ENCODE assay signal across 15 cellular contexts in the genomic region with DNA sequence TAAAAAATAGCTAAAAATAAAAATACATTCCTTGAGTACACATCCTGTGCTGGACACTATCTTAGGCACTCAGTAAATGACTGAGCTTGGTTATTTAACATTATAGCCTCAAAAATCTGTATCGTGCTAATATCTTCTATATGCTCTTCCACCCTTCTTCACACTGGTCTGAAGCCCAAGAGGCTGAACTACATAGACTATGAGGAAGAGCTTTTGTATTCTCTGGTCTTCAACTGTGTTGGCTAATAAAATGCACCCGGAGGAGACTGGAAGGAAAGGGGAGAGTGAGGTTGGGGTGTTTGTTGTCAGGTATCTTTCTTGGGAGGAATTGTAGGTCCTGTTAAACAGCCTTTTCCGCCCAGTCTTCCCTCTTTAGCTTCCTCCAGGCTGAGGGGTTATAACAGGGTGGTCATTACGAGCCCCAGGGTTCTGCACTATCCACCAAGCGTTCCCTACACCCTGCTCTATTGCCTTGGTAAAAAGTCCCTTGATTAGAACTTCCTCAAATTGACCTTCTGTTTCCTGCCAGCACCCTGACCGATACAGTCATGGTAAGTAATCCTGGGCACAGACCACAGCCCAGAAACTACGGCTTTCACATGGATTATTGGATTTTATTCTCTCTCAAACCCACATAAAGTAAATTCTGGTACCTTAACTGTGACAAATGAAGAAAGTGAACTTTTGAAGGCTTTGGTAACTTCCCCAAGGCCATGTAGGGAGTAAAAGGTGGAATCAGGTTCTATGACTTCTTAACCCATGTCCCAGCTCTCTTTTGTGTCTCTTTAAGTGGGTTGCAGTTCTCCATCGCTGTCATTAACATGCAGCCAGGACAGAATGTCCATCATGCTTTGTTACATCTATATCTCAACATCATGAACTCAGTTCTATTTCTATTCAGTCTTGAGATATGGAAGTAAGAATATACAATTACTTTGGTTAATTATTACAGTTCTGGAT.
DNase-seq lines count a peak whose midpoint lies in the region; ATAC-seq lines count a peak whose summit lies in the region.
"Had no signal": no experiment of that assay in that cellular context is flagged by ENCODE, and none has a peak within 500 bp of the region (broad histone marks: within the 10 kb centered on the region; RNA-seq: fewer than 3 reads in every experiment).

No MANE protein-coding gene starts in this region.

- no peak overlapping the region for H3K56ac ChIP-seq in mesendoderm (ENCODE audit: low read length)

- WGBS in mesendoderm (ENCODE audit: extremely low coverage, insufficient coverage, low lambda C conversion rate), result no CpG with 5 or more reads among the region's 8 CpGs

- no peaks in the 10 kb centered on the region for H3K79me1 ChIP-seq in mesendoderm (ENCODE audit: low read length)

- ATAC-seq in GM18519 (IDR thresholded peaks at IDR 0.05; ENCODE audit: low FRiP score, unreplicated experiment) (peak; percentile 37), HG02610 (IDR thresholded peaks at IDR 0.05; ENCODE audit: unreplicated experiment) (peak; percentile 89)
- ATAC-seq: activated naive CD8-positive, alpha-beta T cell treated with anti-CD3 and anti-CD28 coated beads, Interleukin-2, amount 50 U/mL, for 24 hours; WTC11 had no signal

- no peak overlapping the region for H4K8ac ChIP-seq in mesendoderm (ENCODE audit: low read depth, low read length)

- peak overlapping the region; percentile 97 for H2BK120ac ChIP-seq in mesendoderm (ENCODE audit: low read depth, low read length)

- no peak overlapping the region for H3K23ac ChIP-seq in mesendoderm (ENCODE audit: low read length)

- no peaks in the 10 kb centered on the region for H3K27me3 ChIP-seq in mesendoderm (ENCODE audit: insufficient read depth, low read length, poor library complexity)
- H3K27me3 ChIP-seq: heart right ventricle had no signal

- H3K79me2 ChIP-seq in mesendoderm (ENCODE audit: control insufficient read depth, insufficient read depth, low read length), result no peaks in the 10 kb centered on the region

- no peak overlapping the region for H3K9ac ChIP-seq in mesendoderm (ENCODE audit: low read length)

- peak overlapping the region; percentile 98 for H2BK15ac ChIP-seq in mesendoderm (replicated peaks; ENCODE audit: low read depth)

- H3K4me2 ChIP-seq in mesendoderm (ENCODE audit: low read length), result no peak overlapping the region

- peak overlapping the region; percentile 56 for H3K4ac ChIP-seq in mesendoderm (ENCODE audit: low read depth, low read length)

- no peak overlapping the region for H4K5ac ChIP-seq in mesendoderm (ENCODE audit: low read length)

- H3K27ac ChIP-seq in mesendoderm (ENCODE audit: low read depth, low read length), result no peak overlapping the region
- H3K27ac ChIP-seq: heart right ventricle had no signal

- H2BK5ac ChIP-seq in mesendoderm (ENCODE audit: low read length), result no peak overlapping the region

- no peaks in the 10 kb centered on the region for H3K36me3 ChIP-seq in mesendoderm (ENCODE audit: control insufficient read depth, insufficient read depth, low read length)
- H3K36me3 ChIP-seq: heart right ventricle had no signal

- H3K18ac ChIP-seq in mesendoderm (ENCODE audit: low read length), result peak overlapping the region; percentile 22

- peaks cover 8% of the 10 kb centered on the region for H3K4me1 ChIP-seq in mesendoderm (ENCODE audit: control insufficient read depth, low read depth, low read length)

- peak; percentile 95 for DNase-seq in MV-4-11 (lab: John Stamatoyannopoulos, UW)
- DNase-seq in mesendoderm, result no peak
- no peak for DNase-seq in activated T-cell treated with anti-CD3 and anti-CD28 coated beads, Interleukin-2, amount 50 U/mL, for 1 hour
- DNase-seq in NCI-H1092 treated with DMSO at 0.1 percent for 48 hours (lab: John Stamatoyannopoulos, UW), result no peak
- no peak for DNase-seq in activated CD4-positive, alpha-beta T cell treated with anti-CD3 and anti-CD28 coated beads, Interleukin-2, amount 50 U/mL, for 1 hour
- DNase-seq in COLO829 (ENCODE audit: low spot score), result no peak
- DNase-seq: activated naive CD8-positive, alpha-beta T cell treated with anti-CD3 and anti-CD28 coated beads, Interleukin-2, amount 50 U/mL, for 24 hours; activated T-cell treated with anti-CD3 and anti-CD28 coated beads for 4 hours; DND-41; heart right ventricle; left cardiac atrium; stimulated activated CD4-positive, alpha-beta T cell treated with anti-CD3 and anti-CD28 coated beads, Interleukin-2, amount 100 ng/mL, for 48 hours had no signal

- no peak overlapping the region for H2AK5ac ChIP-seq in mesendoderm (ENCODE audit: low read length)

- H3K4me3 ChIP-seq in mesendoderm (ENCODE audit: low read length), result no peak overlapping the region
- H3K4me3 ChIP-seq: heart right ventricle had no signal
